Comparison of ENCODE assay signal across 13 cellular contexts in the genomic region with DNA sequence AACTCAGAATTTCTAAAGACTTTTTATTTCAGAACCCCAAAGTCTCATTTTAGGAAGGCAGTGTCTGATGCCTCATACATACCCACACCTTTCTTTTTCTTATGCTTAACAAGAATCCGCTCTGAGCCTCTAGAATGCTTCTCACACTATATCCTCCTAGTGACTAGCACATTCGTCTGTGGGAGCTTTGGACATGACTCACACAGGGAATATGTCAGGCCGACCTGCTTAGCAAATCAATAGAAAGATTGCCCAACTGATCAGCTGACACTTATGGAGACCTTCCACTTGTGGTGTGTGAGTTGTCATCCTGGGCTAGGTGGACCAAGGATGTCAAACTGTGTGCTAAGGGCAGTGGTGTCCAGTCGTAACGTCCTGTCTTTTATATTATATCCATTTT.
DNase-seq lines count a peak whose midpoint lies in the region; ATAC-seq, FAIRE-seq and TF ChIP-seq lines count a peak whose summit lies in the region.
"Had no signal": no experiment of that assay in that cellular context is flagged by ENCODE, and none has a peak within 500 bp of the region (broad histone marks: within the 10 kb centered on the region; RNA-seq: fewer than 3 reads in every experiment).

No MANE protein-coding gene starts in this region.

- H3K23ac ChIP-seq in neuronal stem cell (ENCODE audit: low read depth, low read length, poor library complexity): no peak overlapping the region

- H2AFZ ChIP-seq in neuronal stem cell (ENCODE audit: low read length): no peak overlapping the region

- TF ChIP-seq RAD21 in A549 (conservative IDR thresholded peaks at IDR 0.05 in 1 of 2, IDR thresholded peaks at IDR 0.05 in 1 of 2): no peak

- no peak overlapping the region for H2BK120ac ChIP-seq in neuronal stem cell (ENCODE audit: low read depth, low read length)

- no peaks in the 10 kb centered on the region for H3K4me1 ChIP-seq in A549
- peaks cover 0 to 7% of the 10 kb centered on the region in 2 donors for H3K4me1 ChIP-seq in neuronal stem cell (ENCODE audit: control insufficient read depth in 2 of 2, insufficient read depth in 1 of 2, low read depth in 1 of 2, low read length in 2 of 2)
- H3K4me1 ChIP-seq in suprapubic skin: peaks cover 9% of the 10 kb centered on the region

- 31% methylated on average over 5 of the region's 5 CpGs for WGBS in A549 (ENCODE audit: missing lambda C conversion rate)
- no CpG with 5 or more reads among the region's 5 CpGs for WGBS in neuronal stem cell (ENCODE audit: extremely low coverage in 2 of 2, insufficient read length in 2 of 2, insufficient replicate concordance in 1 of 2), 2 donors
- 72% methylated on average over 5 of the region's 5 CpGs for WGBS in suprapubic skin

- H2BK5ac ChIP-seq in neuronal stem cell (ENCODE audit: low read length): no peak overlapping the region

- H4K91ac ChIP-seq in neuronal stem cell (ENCODE audit: low read depth, low read length, poor library complexity): no peak overlapping the region

- H2BK12ac ChIP-seq in neuronal stem cell (ENCODE audit: low read length): no peak overlapping the region

- H3K36me3 ChIP-seq in neuronal stem cell (replicated peaks in 1 of 2; ENCODE audit: control insufficient read depth in 2 of 2, insufficient read depth in 2 of 2, low read length in 2 of 2) (no peaks in the 10 kb centered on the region), suprapubic skin (no peaks in the 10 kb centered on the region)

- DNase-seq in A549 (ENCODE audit: low read depth in 1 of 2, low spot score in 1 of 2) (peak in 1 of 2 experiments; percentile 46), HT1080 (ENCODE audit: low read depth) (peak; percentile 96), T1000 (lab: John Stamatoyannopoulos, UW) (peak; percentile 7), glomerular visceral epithelial cell (ENCODE audit: extremely low spot score) (peak; percentile 70), neuronal stem cell (ENCODE audit: low spot score) (no peak), suprapubic skin (ENCODE audit: low spot score in 2 of 2) (no peak)
- no peak for DNase-seq in activated T-helper 2 cell treated with anti-CD3 and anti-CD28 coated beads, Interferon-gamma antibody, Interleukin-2, Interleukin-4, amounts not matched to agents 10 μg/mL and 5 μg/mL and 100 μg/mL, durations not matched to agents 14 hours and 24 hours and 36 hours (ENCODE audit: low spot score)
- no peak for DNase-seq in activated CD8-positive, alpha-beta T cell treated with anti-CD3 and anti-CD28 coated beads for 36 hours
- DNase-seq: activated B cell treated with CpG ODN at 0.5 μM for 24 hours, dermis blood vessel endothelial cell, NCI-H2029, RPMI8226 had no signal

- no peak for TF ChIP-seq POLR2A in A549 (IDR thresholded peaks at IDR 0.05; ENCODE audit: low read length)
- no peak for TF ChIP-seq POLR2A in suprapubic skin (IDR thresholded peaks at IDR 0.05)

- H3K27ac Mint-ChIP-seq in activated T-helper 2 cell treated with anti-CD3 and anti-CD28 coated beads, Interferon-gamma antibody, Interleukin-2, Interleukin-4, amounts not matched to agents 10 μg/mL and 5 μg/mL and 100 μg/mL, durations not matched to agents 14 hours and 24 hours and 36 hours: no peak overlapping the region
- no peak overlapping the region for H3K27ac Mint-ChIP-seq in activated CD8-positive, alpha-beta T cell treated with anti-CD3 and anti-CD28 coated beads for 36 hours
- H3K27ac Mint-ChIP-seq: activated B cell treated with CpG ODN at 0.5 μM for 24 hours had no signal

- no peak overlapping the region for H3K18ac ChIP-seq in neuronal stem cell (ENCODE audit: low read length)

- H3K9me3 ChIP-seq in A549 (no peaks in the 10 kb centered on the region), neuronal stem cell (replicated peaks in 1 of 2; ENCODE audit: control insufficient read depth in 2 of 2, insufficient read depth in 1 of 2, low read depth in 1 of 2, low read length in 2 of 2) (no peaks in the 10 kb centered on the region), suprapubic skin (no peaks in the 10 kb centered on the region)

- ATAC-seq in A549: peak in 1 of 2 experiments; percentile 34; a peak in 2 of 6 replicates
- no peak for ATAC-seq in activated CD8-positive, alpha-beta T cell treated with anti-CD3 and anti-CD28 coated beads for 36 hours

- H3K27me3 ChIP-seq in neuronal stem cell (ENCODE audit: control insufficient read depth in 3 of 3, insufficient read depth in 3 of 3, low read depth in 1 of 3, low read length in 3 of 3) (peaks cover 0 to 22% (median 0%) of the 10 kb centered on the region in 3 experiments), suprapubic skin (no peaks in the 10 kb centered on the region)

- H2AK5ac ChIP-seq in neuronal stem cell (ENCODE audit: low read depth, low read length): no peak overlapping the region

- no peak overlapping the region for H2BK15ac ChIP-seq in neuronal stem cell (ENCODE audit: low read length)

- H3K27ac ChIP-seq in A549 (no peak overlapping the region), neuronal stem cell (replicated peaks; ENCODE audit: low read length) (no peak overlapping the region), suprapubic skin (no peak overlapping the region)

- H3K9me3 Mint-ChIP-seq in activated T-helper 2 cell treated with anti-CD3 and anti-CD28 coated beads, Interferon-gamma antibody, Interleukin-2, Interleukin-4, amounts not matched to agents 10 μg/mL and 5 μg/mL and 100 μg/mL, durations not matched to agents 14 hours and 24 hours and 36 hours: no peaks in the 10 kb centered on the region
- no peaks in the 10 kb centered on the region for H3K9me3 Mint-ChIP-seq in activated CD8-positive, alpha-beta T cell treated with anti-CD3 and anti-CD28 coated beads for 36 hours
- H3K9me3 Mint-ChIP-seq: activated B cell treated with CpG ODN at 0.5 μM for 24 hours, neural crest cell had no signal

- CTCF ChIA-PET in A549 (lab: Yijun Ruan, JAX): no interaction called here
- CTCF ChIA-PET in activated CD8-positive, alpha-beta T cell treated with anti-CD3 and anti-CD28 coated beads for 36 hours (lab: Charles Lee): interaction anchor here (1.6 kb wide), 1 partner anchor 105 kb away, joined by 3 read pairs; no protein-coding TSS in a partner anchor

- TF ChIP-seq CTCF in A549 (IDR thresholded peaks at IDR 0.05): no peak
- no peak for TF ChIP-seq CTCF in activated CD8-positive, alpha-beta T cell treated with anti-CD3 and anti-CD28 coated beads for 36 hours (IDR thresholded peaks at IDR 0.05)
- TF ChIP-seq CTCF in suprapubic skin (IDR thresholded peaks at IDR 0.05): no peak

- H3K4me3 ChIP-seq in A549 (no peak overlapping the region), neuronal stem cell (ENCODE audit: low read length in 2 of 2) (no peak overlapping the region), suprapubic skin (no peak overlapping the region)

- POLR2A ChIA-PET in A549 (lab: Yijun Ruan, JAX): no interaction called here
- POLR2A ChIA-PET in activated CD8-positive, alpha-beta T cell treated with anti-CD3 and anti-CD28 coated beads for 36 hours (lab: Charles Lee): no interaction called here

- no peak overlapping the region for H3K4ac ChIP-seq in neuronal stem cell (ENCODE audit: low read length)

- no peak overlapping the region for H3K4me3 Mint-ChIP-seq in activated T-helper 2 cell treated with anti-CD3 and anti-CD28 coated beads, Interferon-gamma antibody, Interleukin-2, Interleukin-4, amounts not matched to agents 10 μg/mL and 5 μg/mL and 100 μg/mL, durations not matched to agents 14 hours and 24 hours and 36 hours (ENCODE audit: low read depth)
- no peak overlapping the region for H3K4me3 Mint-ChIP-seq in activated CD8-positive, alpha-beta T cell treated with anti-CD3 and anti-CD28 coated beads for 36 hours
- H3K4me3 Mint-ChIP-seq: activated B cell treated with CpG ODN at 0.5 μM for 24 hours, neural crest cell had no signal

- no peak overlapping the region for H3K9ac ChIP-seq in neuronal stem cell (ENCODE audit: low read depth, low read length, poor library complexity)

- no peak overlapping the region for H3K4me2 ChIP-seq in A549
- H3K4me2 ChIP-seq in neuronal stem cell (ENCODE audit: insufficient read depth, low read length, poor library complexity, severe bottlenecking): no peak overlapping the region

- no peaks in the 10 kb centered on the region for H3K4me1 Mint-ChIP-seq in activated T-helper 2 cell treated with anti-CD3 and anti-CD28 coated beads, Interferon-gamma antibody, Interleukin-2, Interleukin-4, amounts not matched to agents 10 μg/mL and 5 μg/mL and 100 μg/mL, durations not matched to agents 14 hours and 24 hours and 36 hours (ENCODE audit: low read depth)
- no peaks in the 10 kb centered on the region for H3K4me1 Mint-ChIP-seq in activated CD8-positive, alpha-beta T cell treated with anti-CD3 and anti-CD28 coated beads for 36 hours (ENCODE audit: low read depth)

- H4K8ac ChIP-seq in neuronal stem cell (ENCODE audit: low read depth, low read length): no peak overlapping the region

- H3K14ac ChIP-seq in neuronal stem cell (ENCODE audit: low read length): no peak overlapping the region

- H3K27me3 Mint-ChIP-seq in activated T-helper 2 cell treated with anti-CD3 and anti-CD28 coated beads, Interferon-gamma antibody, Interleukin-2, Interleukin-4, amounts not matched to agents 10 μg/mL and 5 μg/mL and 100 μg/mL, durations not matched to agents 14 hours and 24 hours and 36 hours (ENCODE audit: low read depth): peaks cover 7% of the 10 kb centered on the region
- H3K27me3 Mint-ChIP-seq in activated CD8-positive, alpha-beta T cell treated with anti-CD3 and anti-CD28 coated beads for 36 hours: peaks cover 1% of the 10 kb centered on the region

- FAIRE-seq in A549 (lab: Jason Lieb, UNC): no peak

- TF ChIP-seq EP300 in A549 (IDR thresholded peaks at IDR 0.05) (no peak), suprapubic skin (IDR thresholded peaks at IDR 0.05) (no peak)

- no peaks in the 10 kb centered on the region for H3K79me1 ChIP-seq in neuronal stem cell (ENCODE audit: low read depth, low read length)

- intact Hi-C loops in activated T-helper 2 cell treated with anti-CD3 and anti-CD28 coated beads, Interferon-gamma antibody, Interleukin-2, Interleukin-4, amounts not matched to agents 10 μg/mL and 5 μg/mL and 100 μg/mL, durations not matched to agents 14 hours and 24 hours and 36 hours (cut with micrococcal nuclease): no loop called here
- intact Hi-C loops in activated CD8-positive, alpha-beta T cell treated with anti-CD3 and anti-CD28 coated beads for 36 hours (cut with micrococcal nuclease): no loop called here

- H3K36me3 Mint-ChIP-seq in activated T-helper 2 cell treated with anti-CD3 and anti-CD28 coated beads, Interferon-gamma antibody, Interleukin-2, Interleukin-4, amounts not matched to agents 10 μg/mL and 5 μg/mL and 100 μg/mL, durations not matched to agents 14 hours and 24 hours and 36 hours (ENCODE audit: low read depth): no peaks in the 10 kb centered on the region
- no peaks in the 10 kb centered on the region for H3K36me3 Mint-ChIP-seq in activated CD8-positive, alpha-beta T cell treated with anti-CD3 and anti-CD28 coated beads for 36 hours (ENCODE audit: low read depth)

Comparison
In these comparisons a context has a peak if more than half of its experiments do, and no peak if none do; other contexts are left out.
1. DNase-seq: peak in HT1080 (single experiment), T1000 (single experiment) and glomerular visceral epithelial cell (single experiment); none in activated T-helper 2 cell treated with anti-CD3 and anti-CD28 coated beads, Interferon-gamma antibody, Interleukin-2, Interleukin-4, amounts not matched to agents 10 μg/mL and 5 μg/mL and 100 μg/mL, durations not matched to agents 14 hours and 24 hours and 36 hours (single experiment), activated CD8-positive, alpha-beta T cell treated with anti-CD3 and anti-CD28 coated beads for 36 hours (single experiment), neuronal stem cell (single experiment) and suprapubic skin (0 of 2).